Comparison of ENCODE assay signal across 1 cellular context in the genomic region with DNA sequence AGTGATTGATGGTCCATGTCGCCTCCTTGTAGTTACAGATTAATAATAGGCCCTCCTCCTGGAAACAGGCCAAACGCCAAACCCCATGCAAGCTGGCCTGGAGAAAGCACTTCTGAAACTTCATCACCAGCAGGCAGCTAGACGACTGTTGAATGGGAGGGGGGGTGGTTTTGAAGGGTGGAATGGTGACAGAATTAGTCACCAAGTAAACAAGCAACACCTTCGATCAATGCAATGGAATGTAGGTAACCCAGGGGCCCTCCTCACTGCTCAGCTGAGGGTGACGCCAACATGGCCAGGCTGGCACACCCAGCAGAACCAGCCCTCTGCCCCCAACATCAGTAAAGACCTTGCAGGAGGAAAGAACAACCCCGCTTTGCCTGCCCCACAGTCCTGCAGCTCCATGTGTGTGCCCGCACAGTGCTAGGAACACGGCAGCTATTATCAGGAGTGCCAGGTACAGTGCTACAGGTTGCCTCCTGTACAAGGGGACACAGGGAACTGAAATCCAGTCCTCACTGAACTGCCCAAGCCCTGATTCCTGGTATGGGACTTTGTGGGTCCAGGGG.
TF ChIP-seq lines count a peak whose summit lies in the region.

No MANE protein-coding gene starts in this region.

TF ChIP-seq in HepG2, 621 proteins besides CTCF, POLR2A, EP300 and RAD21 (continued from another document and continues in another):
- TF ChIP-seq, protein P1, sequence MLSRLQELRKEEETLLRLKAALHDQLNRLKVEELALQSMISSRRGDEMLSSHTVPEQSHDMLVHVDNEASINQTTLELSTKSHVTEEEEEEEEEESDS (CRISPR knock-in tag; IDR thresholded peaks at IDR 0.05; ENCODE audit: borderline replicate concordance): peak; percentile 46; the same call in 1 of the 2 replicates
- TF ChIP-seq, protein P2, sequence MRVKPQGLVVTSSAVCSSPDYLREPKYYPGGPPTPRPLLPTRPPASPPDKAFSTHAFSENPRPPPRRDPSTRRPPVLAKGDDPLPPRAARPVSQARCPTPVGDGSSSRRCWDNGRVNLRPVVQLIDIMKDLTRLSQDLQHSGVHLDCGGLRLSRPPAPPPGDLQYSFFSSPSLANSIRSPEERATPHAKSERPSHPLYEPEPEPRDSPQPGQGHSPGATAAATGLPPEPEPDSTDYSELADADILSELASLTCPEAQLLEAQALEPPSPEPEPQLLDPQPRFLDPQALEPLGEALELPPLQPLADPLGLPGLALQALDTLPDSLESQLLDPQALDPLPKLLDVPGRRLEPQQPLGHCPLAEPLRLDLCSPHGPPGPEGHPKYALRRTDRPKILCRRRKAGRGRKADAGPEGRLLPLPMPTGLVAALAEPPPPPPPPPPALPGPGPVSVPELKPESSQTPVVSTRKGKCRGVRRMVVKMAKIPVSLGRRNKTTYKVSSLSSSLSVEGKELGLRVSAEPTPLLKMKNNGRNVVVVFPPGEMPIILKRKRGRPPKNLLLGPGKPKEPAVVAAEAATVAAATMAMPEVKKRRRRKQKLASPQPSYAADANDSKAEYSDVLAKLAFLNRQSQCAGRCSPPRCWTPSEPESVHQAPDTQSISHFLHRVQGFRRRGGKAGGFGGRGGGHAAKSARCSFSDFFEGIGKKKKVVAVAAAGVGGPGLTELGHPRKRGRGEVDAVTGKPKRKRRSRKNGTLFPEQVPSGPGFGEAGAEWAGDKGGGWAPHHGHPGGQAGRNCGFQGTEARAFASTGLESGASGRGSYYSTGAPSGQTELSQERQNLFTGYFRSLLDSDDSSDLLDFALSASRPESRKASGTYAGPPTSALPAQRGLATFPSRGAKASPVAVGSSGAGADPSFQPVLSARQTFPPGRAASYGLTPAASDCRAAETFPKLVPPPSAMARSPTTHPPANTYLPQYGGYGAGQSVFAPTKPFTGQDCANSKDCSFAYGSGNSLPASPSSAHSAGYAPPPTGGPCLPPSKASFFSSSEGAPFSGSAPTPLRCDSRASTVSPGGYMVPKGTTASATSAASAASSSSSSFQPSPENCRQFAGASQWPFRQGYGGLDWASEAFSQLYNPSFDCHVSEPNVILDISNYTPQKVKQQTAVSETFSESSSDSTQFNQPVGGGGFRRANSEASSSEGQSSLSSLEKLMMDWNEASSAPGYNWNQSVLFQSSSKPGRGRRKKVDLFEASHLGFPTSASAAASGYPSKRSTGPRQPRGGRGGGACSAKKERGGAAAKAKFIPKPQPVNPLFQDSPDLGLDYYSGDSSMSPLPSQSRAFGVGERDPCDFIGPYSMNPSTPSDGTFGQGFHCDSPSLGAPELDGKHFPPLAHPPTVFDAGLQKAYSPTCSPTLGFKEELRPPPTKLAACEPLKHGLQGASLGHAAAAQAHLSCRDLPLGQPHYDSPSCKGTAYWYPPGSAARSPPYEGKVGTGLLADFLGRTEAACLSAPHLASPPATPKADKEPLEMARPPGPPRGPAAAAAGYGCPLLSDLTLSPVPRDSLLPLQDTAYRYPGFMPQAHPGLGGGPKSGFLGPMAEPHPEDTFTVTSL (CRISPR knock-in tag; IDR thresholded peaks at IDR 0.05; ENCODE audit: borderline replicate concordance): peak; percentile 82; the same call in 1 of the 2 replicates
- TF ChIP-seq, protein P3, sequence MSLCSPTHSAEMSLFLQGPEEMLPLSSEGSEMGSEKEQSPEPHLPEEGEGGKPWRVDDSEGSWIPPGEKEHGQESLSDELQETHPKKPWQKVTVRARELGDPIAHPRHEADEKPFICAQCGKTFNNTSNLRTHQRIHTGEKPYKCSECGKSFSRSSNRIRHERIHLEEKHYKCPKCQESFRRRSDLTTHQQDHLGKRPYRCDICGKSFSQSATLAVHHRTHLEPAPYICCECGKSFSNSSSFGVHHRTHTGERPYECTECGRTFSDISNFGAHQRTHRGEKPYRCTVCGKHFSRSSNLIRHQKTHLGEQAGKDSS (CRISPR knock-in tag; IDR thresholded peaks at IDR 0.05; ENCODE audit: borderline replicate concordance, low read depth): peak; percentile 53; the same call in 1 of the 2 replicates
- TF ChIP-seq MTA1 (CRISPR knock-in tag; IDR thresholded peaks at IDR 0.05; ENCODE audit: borderline replicate concordance) (peak; percentile 96), TAF1 (CRISPR knock-in tag; IDR thresholded peaks at IDR 0.05) (peak; percentile 42; the same call in 1 of the 2 replicates), ARNTL (CRISPR knock-in tag; IDR thresholded peaks at IDR 0.05) (peak; percentile 79; the same call in 1 of the 2 replicates), ZNF205 (CRISPR knock-in tag; IDR thresholded peaks at IDR 0.05) (peak; percentile 69), MAFF (IDR thresholded peaks at IDR 0.05; ENCODE audit: low read depth, low read length) (peak; percentile 25; the same call in 1 of the 2 replicates), ZNF138 (CRISPR knock-in tag; IDR thresholded peaks at IDR 0.05; ENCODE audit: low read depth) (no peak), ZMYM4 (CRISPR knock-in tag; IDR thresholded peaks at IDR 0.05) (peak; percentile 79), ZNF556 (CRISPR knock-in tag; IDR thresholded peaks at IDR 0.05; ENCODE audit: borderline replicate concordance) (peak; percentile 90; the same call in 1 of the 2 replicates), MEF2D (CRISPR knock-in tag; IDR thresholded peaks at IDR 0.05) (peak; percentile 89), AGO2 (optimal IDR thresholded peaks at IDR 0.05; ENCODE audit: low read depth, low read length) (no peak), NFYB (CRISPR knock-in tag; IDR thresholded peaks at IDR 0.05) (no peak; the same call in none of the 2 replicates), FOXM1 (CRISPR knock-in tag; IDR thresholded peaks at IDR 0.05) (no peak), WIZ (CRISPR knock-in tag; IDR thresholded peaks at IDR 0.05) (peak; percentile 83; the same call in 1 of the 2 replicates), DMAP1 (CRISPR knock-in tag; IDR thresholded peaks at IDR 0.05) (peak; percentile 67; the same call in 1 of the 2 replicates), ZNF446 (CRISPR knock-in tag; IDR thresholded peaks at IDR 0.05) (no peak), KDM5A (IDR thresholded peaks at IDR 0.05; ENCODE audit: borderline replicate concordance, low read length) (no peak), CHCHD3 (CRISPR knock-in tag; IDR thresholded peaks at IDR 0.05) (no peak), ZFP41 (CRISPR knock-in tag; IDR thresholded peaks at IDR 0.05; ENCODE audit: borderline replicate concordance) (no peak), HNRNPLL (IDR thresholded peaks at IDR 0.05; ENCODE audit: low read depth, low read length, poor library complexity, severe bottlenecking) (no peak)
- TF ChIP-seq, protein P4, sequence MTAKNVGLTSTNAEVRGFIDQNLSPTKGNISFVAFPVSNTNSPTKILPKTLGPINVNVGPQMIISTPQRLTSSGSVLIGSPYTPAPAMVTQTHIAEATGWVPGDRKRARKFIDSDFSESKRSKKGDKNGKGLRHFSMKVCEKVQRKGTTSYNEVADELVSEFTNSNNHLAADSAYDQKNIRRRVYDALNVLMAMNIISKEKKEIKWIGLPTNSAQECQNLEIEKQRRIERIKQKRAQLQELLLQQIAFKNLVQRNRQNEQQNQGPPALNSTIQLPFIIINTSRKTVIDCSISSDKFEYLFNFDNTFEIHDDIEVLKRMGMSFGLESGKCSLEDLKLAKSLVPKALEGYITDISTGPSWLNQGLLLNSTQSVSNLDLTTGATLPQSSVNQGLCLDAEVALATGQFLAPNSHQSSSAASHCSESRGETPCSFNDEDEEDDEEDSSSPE (CRISPR knock-in tag; IDR thresholded peaks at IDR 0.05): peak; percentile 44; the same call in 1 of the 2 replicates
- TF ChIP-seq, protein P5, sequence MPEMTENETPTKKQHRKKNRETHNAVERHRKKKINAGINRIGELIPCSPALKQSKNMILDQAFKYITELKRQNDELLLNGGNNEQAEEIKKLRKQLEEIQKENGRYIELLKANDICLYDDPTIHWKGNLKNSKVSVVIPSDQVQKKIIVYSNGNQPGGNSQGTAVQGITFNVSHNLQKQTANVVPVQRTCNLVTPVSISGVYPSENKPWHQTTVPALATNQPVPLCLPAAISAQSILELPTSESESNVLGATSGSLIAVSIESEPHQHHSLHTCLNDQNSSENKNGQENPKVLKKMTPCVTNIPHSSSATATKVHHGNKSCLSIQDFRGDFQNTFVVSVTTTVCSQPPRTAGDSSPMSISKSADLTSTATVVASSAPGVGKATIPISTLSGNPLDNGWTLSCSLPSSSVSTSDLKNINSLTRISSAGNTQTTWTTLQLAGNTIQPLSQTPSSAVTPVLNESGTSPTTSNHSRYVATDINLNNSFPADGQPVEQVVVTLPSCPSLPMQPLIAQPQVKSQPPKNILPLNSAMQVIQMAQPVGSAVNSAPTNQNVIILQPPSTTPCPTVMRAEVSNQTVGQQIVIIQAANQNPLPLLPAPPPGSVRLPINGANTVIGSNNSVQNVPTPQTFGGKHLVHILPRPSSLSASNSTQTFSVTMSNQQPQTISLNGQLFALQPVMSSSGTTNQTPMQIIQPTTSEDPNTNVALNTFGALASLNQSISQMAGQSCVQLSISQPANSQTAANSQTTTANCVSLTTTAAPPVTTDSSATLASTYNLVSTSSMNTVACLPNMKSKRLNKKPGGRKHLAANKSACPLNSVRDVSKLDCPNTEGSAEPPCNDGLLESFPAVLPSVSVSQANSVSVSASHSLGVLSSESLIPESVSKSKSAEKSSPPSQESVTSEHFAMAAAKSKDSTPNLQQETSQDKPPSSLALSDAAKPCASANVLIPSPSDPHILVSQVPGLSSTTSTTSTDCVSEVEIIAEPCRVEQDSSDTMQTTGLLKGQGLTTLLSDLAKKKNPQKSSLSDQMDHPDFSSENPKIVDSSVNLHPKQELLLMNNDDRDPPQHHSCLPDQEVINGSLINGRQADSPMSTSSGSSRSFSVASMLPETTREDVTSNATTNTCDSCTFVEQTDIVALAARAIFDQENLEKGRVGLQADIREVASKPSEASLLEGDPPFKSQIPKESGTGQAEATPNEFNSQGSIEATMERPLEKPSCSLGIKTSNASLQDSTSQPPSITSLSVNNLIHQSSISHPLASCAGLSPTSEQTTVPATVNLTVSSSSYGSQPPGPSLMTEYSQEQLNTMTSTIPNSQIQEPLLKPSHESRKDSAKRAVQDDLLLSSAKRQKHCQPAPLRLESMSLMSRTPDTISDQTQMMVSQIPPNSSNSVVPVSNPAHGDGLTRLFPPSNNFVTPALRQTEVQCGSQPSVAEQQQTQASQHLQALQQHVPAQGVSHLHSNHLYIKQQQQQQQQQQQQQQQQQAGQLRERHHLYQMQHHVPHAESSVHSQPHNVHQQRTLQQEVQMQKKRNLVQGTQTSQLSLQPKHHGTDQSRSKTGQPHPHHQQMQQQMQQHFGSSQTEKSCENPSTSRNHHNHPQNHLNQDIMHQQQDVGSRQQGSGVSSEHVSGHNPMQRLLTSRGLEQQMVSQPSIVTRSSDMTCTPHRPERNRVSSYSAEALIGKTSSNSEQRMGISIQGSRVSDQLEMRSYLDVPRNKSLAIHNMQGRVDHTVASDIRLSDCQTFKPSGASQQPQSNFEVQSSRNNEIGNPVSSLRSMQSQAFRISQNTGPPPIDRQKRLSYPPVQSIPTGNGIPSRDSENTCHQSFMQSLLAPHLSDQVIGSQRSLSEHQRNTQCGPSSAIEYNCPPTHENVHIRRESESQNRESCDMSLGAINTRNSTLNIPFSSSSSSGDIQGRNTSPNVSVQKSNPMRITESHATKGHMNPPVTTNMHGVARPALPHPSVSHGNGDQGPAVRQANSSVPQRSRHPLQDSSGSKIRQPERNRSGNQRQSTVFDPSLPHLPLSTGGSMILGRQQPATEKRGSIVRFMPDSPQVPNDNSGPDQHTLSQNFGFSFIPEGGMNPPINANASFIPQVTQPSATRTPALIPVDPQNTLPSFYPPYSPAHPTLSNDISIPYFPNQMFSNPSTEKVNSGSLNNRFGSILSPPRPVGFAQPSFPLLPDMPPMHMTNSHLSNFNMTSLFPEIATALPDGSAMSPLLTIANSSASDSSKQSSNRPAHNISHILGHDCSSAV (CRISPR knock-in tag; IDR thresholded peaks at IDR 0.05; ENCODE audit: borderline replicate concordance): no peak
- TF ChIP-seq, protein P6, sequence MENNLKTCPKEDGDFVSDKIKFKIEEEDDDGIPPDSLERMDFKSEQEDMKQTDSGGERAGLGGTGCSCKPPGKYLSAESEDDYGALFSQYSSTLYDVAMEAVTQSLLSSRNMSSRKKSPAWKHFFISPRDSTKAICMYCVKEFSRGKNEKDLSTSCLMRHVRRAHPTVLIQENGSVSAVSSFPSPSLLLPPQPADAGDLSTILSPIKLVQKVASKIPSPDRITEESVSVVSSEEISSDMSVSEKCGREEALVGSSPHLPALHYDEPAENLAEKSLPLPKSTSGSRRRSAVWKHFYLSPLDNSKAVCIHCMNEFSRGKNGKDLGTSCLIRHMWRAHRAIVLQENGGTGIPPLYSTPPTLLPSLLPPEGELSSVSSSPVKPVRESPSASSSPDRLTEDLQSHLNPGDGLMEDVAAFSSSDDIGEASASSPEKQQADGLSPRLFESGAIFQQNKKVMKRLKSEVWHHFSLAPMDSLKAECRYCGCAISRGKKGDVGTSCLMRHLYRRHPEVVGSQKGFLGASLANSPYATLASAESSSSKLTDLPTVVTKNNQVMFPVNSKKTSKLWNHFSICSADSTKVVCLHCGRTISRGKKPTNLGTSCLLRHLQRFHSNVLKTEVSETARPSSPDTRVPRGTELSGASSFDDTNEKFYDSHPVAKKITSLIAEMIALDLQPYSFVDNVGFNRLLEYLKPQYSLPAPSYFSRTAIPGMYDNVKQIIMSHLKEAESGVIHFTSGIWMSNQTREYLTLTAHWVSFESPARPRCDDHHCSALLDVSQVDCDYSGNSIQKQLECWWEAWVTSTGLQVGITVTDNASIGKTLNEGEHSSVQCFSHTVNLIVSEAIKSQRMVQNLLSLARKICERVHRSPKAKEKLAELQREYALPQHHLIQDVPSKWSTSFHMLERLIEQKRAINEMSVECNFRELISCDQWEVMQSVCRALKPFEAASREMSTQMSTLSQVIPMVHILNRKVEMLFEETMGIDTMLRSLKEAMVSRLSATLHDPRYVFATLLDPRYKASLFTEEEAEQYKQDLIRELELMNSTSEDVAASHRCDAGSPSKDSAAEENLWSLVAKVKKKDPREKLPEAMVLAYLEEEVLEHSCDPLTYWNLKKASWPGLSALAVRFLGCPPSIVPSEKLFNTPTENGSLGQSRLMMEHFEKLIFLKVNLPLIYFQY (CRISPR knock-in tag; IDR thresholded peaks at IDR 0.05; ENCODE audit: borderline replicate concordance): peak; percentile 70; the same call in 1 of the 2 replicates
- TF ChIP-seq, protein P7, sequence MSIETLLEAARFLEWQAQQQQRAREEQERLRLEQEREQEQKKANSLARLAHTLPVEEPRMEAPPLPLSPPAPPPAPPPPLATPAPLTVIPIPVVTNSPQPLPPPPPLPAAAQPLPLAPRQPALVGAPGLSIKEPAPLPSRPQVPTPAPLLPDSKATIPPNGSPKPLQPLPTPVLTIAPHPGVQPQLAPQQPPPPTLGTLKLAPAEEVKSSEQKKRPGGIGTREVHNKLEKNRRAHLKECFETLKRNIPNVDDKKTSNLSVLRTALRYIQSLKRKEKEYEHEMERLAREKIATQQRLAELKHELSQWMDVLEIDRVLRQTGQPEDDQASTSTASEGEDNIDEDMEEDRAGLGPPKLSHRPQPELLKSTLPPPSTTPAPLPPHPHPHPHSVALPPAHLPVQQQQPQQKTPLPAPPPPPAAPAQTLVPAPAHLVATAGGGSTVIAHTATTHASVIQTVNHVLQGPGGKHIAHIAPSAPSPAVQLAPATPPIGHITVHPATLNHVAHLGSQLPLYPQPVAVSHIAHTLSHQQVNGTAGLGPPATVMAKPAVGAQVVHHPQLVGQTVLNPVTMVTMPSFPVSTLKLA (IDR thresholded peaks at IDR 0.05): no peak
- TF ChIP-seq, protein P8, sequence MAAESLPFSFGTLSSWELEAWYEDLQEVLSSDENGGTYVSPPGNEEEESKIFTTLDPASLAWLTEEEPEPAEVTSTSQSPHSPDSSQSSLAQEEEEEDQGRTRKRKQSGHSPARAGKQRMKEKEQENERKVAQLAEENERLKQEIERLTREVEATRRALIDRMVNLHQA (CRISPR knock-in tag; IDR thresholded peaks at IDR 0.05): no peak
